11 cellular contexts compared by ENCODE assay signal in genomic region chr9:16653491-16654407, GRCh38.
DNase-seq lines count a peak whose midpoint lies in the region; ATAC-seq, FAIRE-seq and TF ChIP-seq lines count a peak whose summit lies in the region.
"Had no signal": no experiment of that assay in that cellular context is flagged by ENCODE, and none has a peak within 500 bp of the region (broad histone marks: within the 10 kb centered on the region; RNA-seq: fewer than 3 reads in every experiment).

No MANE protein-coding gene starts in this region.

- no peaks in the 10 kb centered on the region for H3K36me3 ChIP-seq in HUES64 (ENCODE audit: insufficient read depth, low read length)
- H3K36me3 ChIP-seq in adrenal gland (replicated peaks in 1 of 2) = no peaks in the 10 kb centered on the region
- H3K36me3 ChIP-seq in kidney (ENCODE audit: control insufficient read depth in 1 of 2, insufficient read depth in 2 of 2, low read length in 2 of 2) = no peaks in the 10 kb centered on the region
- H3K36me3 ChIP-seq in smooth muscle cell (ENCODE audit: low read depth) = no peaks in the 10 kb centered on the region
- H3K36me3 ChIP-seq in mammary epithelial cell (ENCODE audit: insufficient read depth, low read length) = no peaks in the 10 kb centered on the region
- H3K36me3 ChIP-seq: prostate gland, SJCRH30 had no signal

- WGBS in HUES64 = 79% methylated on average over 13 of the region's 13 CpGs
- WGBS in adrenal gland, 4 donors = 22 to 31% (median 28%) methylated on average over 13 of the region's 13 CpGs
- WGBS in smooth muscle cell (ENCODE audit: low lambda C conversion rate) = 52% methylated on average over 13 of the region's 13 CpGs
- WGBS in mammary epithelial cell (ENCODE audit: low coverage, missing lambda C conversion rate) = 71% methylated on average over 8 of the region's 13 CpGs

- H3K79me2 ChIP-seq in smooth muscle cell (ENCODE audit: low read depth) = no peaks in the 10 kb centered on the region
- H3K79me2 ChIP-seq in mammary epithelial cell (ENCODE audit: insufficient read depth, low read length) = no peaks in the 10 kb centered on the region

- H3K27ac ChIP-seq in HUES64 (ENCODE audit: low read depth, low read length) (peak overlapping the region; percentile 37; the same call in 1 of the 2 replicates), adrenal gland (peak overlapping the region in 2 of 5 donors; percentile 30 to 35), kidney (ENCODE audit: low read depth in 2 of 2, low read length in 2 of 2) (peak overlapping the region; percentile 26 to 33), smooth muscle cell (ENCODE audit: low read depth) (no peak overlapping the region), mammary epithelial cell (ENCODE audit: insufficient read depth, low read depth, low read length) (no peak overlapping the region)
- H3K27ac ChIP-seq: prostate gland, SJCRH30 had no signal

- H3F3A ChIP-seq in smooth muscle cell (ENCODE audit: low read depth) = no peaks in the 10 kb centered on the region

- ATAC-seq in GM18858 (IDR thresholded peaks at IDR 0.05; ENCODE audit: unreplicated experiment) = no peak
- ATAC-seq in GM21367 (IDR thresholded peaks at IDR 0.05; ENCODE audit: unreplicated experiment) = no peak
- ATAC-seq: stimulated activated memory B cell treated with anti-CD40 and anti-IgM and Interleukin-4, amounts not matched to agents 10 μg/mL and 1 μg/mL and 100 μg/mL, for 72 hours had no signal

- CTCF ChIA-PET in mammary epithelial cell (lab: Charles Lee; ENCODE audit: low non-redundant PET) = no interaction called here

- H2AFZ ChIP-seq in smooth muscle cell (ENCODE audit: low read depth) (no peak overlapping the region), mammary epithelial cell (ENCODE audit: low read depth, low read length) (no peak overlapping the region)

- H3K27me3 ChIP-seq in HUES64 (ENCODE audit: insufficient read depth, low read length) = no peaks in the 10 kb centered on the region
- H3K27me3 ChIP-seq in adrenal gland = no peaks in the 10 kb centered on the region
- no peaks in the 10 kb centered on the region for H3K27me3 ChIP-seq in smooth muscle cell (ENCODE audit: low read depth)
- peaks cover 5% of the 10 kb centered on the region for H3K27me3 ChIP-seq in mammary epithelial cell (ENCODE audit: insufficient read depth, low read length)
- H3K27me3 ChIP-seq: SJCRH30 had no signal

- H3K4me2 ChIP-seq in smooth muscle cell = peak overlapping the region; percentile 43
- H3K4me2 ChIP-seq in mammary epithelial cell (ENCODE audit: insufficient read depth, low read depth, low read length) = no peak overlapping the region

- dilution Hi-C loops in mammary epithelial cell (cut with HindIII; ENCODE audit: low sequenced_read_pairs) = no loop called here

- peaks cover 56% of the 10 kb centered on the region for H3K4me1 ChIP-seq in HUES64 (ENCODE audit: insufficient read depth, low read length)
- H3K4me1 ChIP-seq in adrenal gland (replicated peaks in 1 of 2) = no peaks in the 10 kb centered on the region
- no peaks in the 10 kb centered on the region for H3K4me1 ChIP-seq in kidney (ENCODE audit: control insufficient read depth in 1 of 2, insufficient read depth in 1 of 2, low read depth in 1 of 2, low read length in 2 of 2)
- peaks cover 7% of the 10 kb centered on the region for H3K4me1 ChIP-seq in smooth muscle cell (ENCODE audit: low read depth)
- H3K4me1 ChIP-seq in mammary epithelial cell (ENCODE audit: insufficient read depth, low read length) = no peaks in the 10 kb centered on the region
- H3K4me1 ChIP-seq: prostate gland, SJCRH30 had no signal

- in situ Hi-C loops in mammary epithelial cell (cut with MboI; ENCODE audit: low sequenced_read_pairs in 2 of 2) = no loop called here

- intact Hi-C loops in adrenal gland (cut with DNase I) = no loop called here
- intact Hi-C loops in kidney (cut with DNase I) = no loop called here
- intact Hi-C loops in mammary epithelial cell (cut with micrococcal nuclease) = no loop called here

- TF ChIP-seq CTCF in adrenal gland (IDR thresholded peaks at IDR 0.05) = no peak
- TF ChIP-seq CTCF in kidney (IDR thresholded peaks at IDR 0.05; ENCODE audit: borderline replicate concordance, extremely low read depth, insufficient read depth) = no peak
- no peak for TF ChIP-seq CTCF in smooth muscle cell (IDR thresholded peaks at IDR 0.05; ENCODE audit: borderline replicate concordance, insufficient read depth, poor library complexity, severe bottlenecking)
- TF ChIP-seq CTCF in mammary epithelial cell (conservative IDR thresholded peaks at IDR 0.05 in 1 of 2, IDR thresholded peaks at IDR 0.05 in 1 of 2; ENCODE audit: extremely low read depth in 1 of 2, insufficient read depth in 1 of 2, low read depth in 1 of 2, low read length in 2 of 2) = no peak

- FAIRE-seq in kidney (lab: Jason Lieb, UNC) = no peak

- H4K20me1 ChIP-seq in smooth muscle cell (ENCODE audit: low read depth) (no peaks in the 10 kb centered on the region), mammary epithelial cell (ENCODE audit: insufficient read depth, low read length) (no peaks in the 10 kb centered on the region)

- no peak for TF ChIP-seq POLR2A in adrenal gland (IDR thresholded peaks at IDR 0.05)

- H3K9ac ChIP-seq in HUES64 (ENCODE audit: low read depth, low read length) (0 out of 2 replicates have a peak overlapping the region, but pooled peaks have one; percentile 12), kidney (ENCODE audit: low read length in 2 of 2) (peak overlapping the region in 1 of 2 donors; percentile 39), smooth muscle cell (ENCODE audit: low read depth) (no peak overlapping the region), mammary epithelial cell (ENCODE audit: insufficient read depth, low read length) (no peak overlapping the region)

- DNase-seq in adrenal gland (peak in 5 of 7 donors; percentile 17 to 56 (median 22)), kidney (no peak), smooth muscle cell (lab: John Stamatoyannopoulos, UW; ENCODE audit: unreplicated experiment) (no peak), 8988T (no peak), mammary epithelial cell (no peak)
- DNase-seq: SJCRH30 had no signal

- no TSS peak for BruUV-seq in mammary epithelial cell (replicated peaks; lab: Mats Ljungman, UMichigan)

- H3K9me3 ChIP-seq in HUES64 (ENCODE audit: insufficient read depth, low read depth, low read length) (no peaks in the 10 kb centered on the region), adrenal gland (replicated peaks in 1 of 3) (no peaks in the 10 kb centered on the region), kidney (ENCODE audit: control insufficient read depth in 1 of 2, low read length in 2 of 2) (no peaks in the 10 kb centered on the region), smooth muscle cell (replicated peaks; ENCODE audit: low read depth) (no peaks in the 10 kb centered on the region), mammary epithelial cell (replicated peaks; ENCODE audit: insufficient read depth, low read length) (no peaks in the 10 kb centered on the region)
- H3K9me3 ChIP-seq: prostate gland, SJCRH30 had no signal

- H3K4me3 ChIP-seq in HUES64 (ENCODE audit: low read length) (no peak overlapping the region; the same call in 1 of the 2 replicates), adrenal gland (peak overlapping the region in 2 of 4 donors; percentile 10 to 48), kidney (ENCODE audit: low read length in 2 of 2) (peak overlapping the region; percentile 21 to 37), smooth muscle cell (peak overlapping the region; percentile 23), mammary epithelial cell (replicated peaks in 1 of 3; ENCODE audit: insufficient read depth in 1 of 3, low read depth in 2 of 3, low read length in 3 of 3) (no peak overlapping the region)
- H3K4me3 ChIP-seq: SJCRH30 had no signal

Comparison
In these comparisons a context has a peak if more than half of its experiments do, and no peak if none do; other contexts are left out.
1. H3K27ac ChIP-seq: peak in HUES64 (single experiment) and kidney (2 of 2); none in smooth muscle cell (single experiment) and mammary epithelial cell (single experiment).
2. H3K4me3 ChIP-seq: peak in kidney (2 of 2) and smooth muscle cell (single experiment); none in HUES64 (single experiment) and mammary epithelial cell (0 of 3).
3. DNase-seq: peak in adrenal gland (5 of 7); none in kidney (single experiment), smooth muscle cell (single experiment), 8988T (single experiment) and mammary epithelial cell (single experiment).